Comparison of ENCODE assay signal across 9 cellular contexts in the genomic region with DNA sequence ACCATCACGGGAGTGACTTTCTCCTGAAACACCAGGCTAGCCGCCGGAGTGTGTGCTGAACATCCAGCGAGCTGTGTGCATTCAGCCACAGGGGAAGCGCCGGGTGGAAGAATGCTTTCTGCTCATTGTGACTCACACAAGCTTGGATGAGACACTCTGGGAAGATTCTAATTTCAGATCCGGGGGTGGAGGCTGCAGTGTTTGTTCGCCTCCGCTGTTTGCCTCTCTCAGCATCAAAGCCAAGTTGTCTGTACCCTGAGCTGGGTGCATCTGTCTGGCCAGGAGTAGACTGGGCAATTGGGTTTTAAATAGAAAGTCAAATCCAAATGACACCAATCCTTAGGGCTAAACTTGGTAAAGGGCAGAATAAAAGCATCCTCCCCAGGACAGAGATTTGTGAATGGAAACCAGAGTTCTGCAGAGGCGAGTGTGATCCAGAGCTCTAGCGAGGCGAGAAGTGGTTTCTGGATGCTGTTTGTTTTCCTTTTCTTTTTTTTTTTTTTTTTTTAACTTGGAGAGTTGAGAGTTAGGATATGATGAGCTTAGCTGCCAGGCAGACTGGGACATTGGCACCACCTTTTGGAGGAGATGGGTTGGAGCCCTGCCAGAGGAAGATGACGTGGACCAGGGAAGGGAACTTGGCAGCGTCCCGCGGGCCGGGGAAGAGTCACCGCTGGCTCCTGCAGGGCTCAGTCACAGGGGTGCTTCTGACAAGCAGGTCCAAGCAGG.
A peak's percentile ranks its signal among the peaks of the same experiment; 100 is the strongest.
DNase-seq lines count a peak whose midpoint lies in the region; ATAC-seq and TF ChIP-seq lines count a peak whose summit lies in the region.
"Had no signal": no experiment of that assay in that cellular context is flagged by ENCODE, and none has a peak within 500 bp of the region (broad histone marks: within the 10 kb centered on the region; RNA-seq: fewer than 3 reads in every experiment).

No MANE protein-coding gene starts in this region.

- 16% methylated on average over 18 of the region's 18 CpGs for WGBS in prostate gland

- POLR2A ChIA-PET in PC-3 (lab: Charles Lee; ENCODE audit: unreplicated experiment): interaction anchor here (0.6 kb wide), 1 partner anchor 309 kb away, joined by 11 read pairs; a partner anchor contains a TSS

- peak; percentile 89 for DNase-seq in EH (ENCODE audit: low read depth)
- DNase-seq in PC-3: peak; percentile 94
- DNase-seq in foreskin fibroblast: peak; percentile 77 to 80
- DNase-seq in prostate gland (ENCODE audit: low spot score): peak; percentile 34
- DNase-seq in activated naive CD4-positive, alpha-beta T cell treated with Interleukin-2 at 50 U/mL for 16 hours: no peak
- DNase-seq: stimulated activated CD4-positive, alpha-beta T cell treated with anti-CD3 and anti-CD28 coated beads, Interleukin-4, amount 100 ng/mL, for 4 hours had no signal

- TF ChIP-seq CTCF in PC-3 (conservative IDR thresholded peaks at IDR 0.05; ENCODE audit: low read depth, low read length) (no peak; the same call in 1 of the 2 replicates), foreskin fibroblast (IDR thresholded peaks at IDR 0.05; ENCODE audit: low read depth, low read length) (no peak), prostate gland (IDR thresholded peaks at IDR 0.05) (no peak)

- H3K4me1 ChIP-seq in PC-3 (ENCODE audit: insufficient read depth, low read length) (peaks cover 22% of the 10 kb centered on the region), prostate gland (replicated peaks) (no peaks in the 10 kb centered on the region)

- H3K79me2 ChIP-seq in PC-3 (ENCODE audit: low read length): no peaks in the 10 kb centered on the region

- no peak for TF ChIP-seq POLR2A in prostate gland (IDR thresholded peaks at IDR 0.05)

- BruUV-seq in PC-3 (replicated peaks; lab: Mats Ljungman, UMichigan): no TSS peak

- ATAC-seq in PC-3: peak; percentile 90
- ATAC-seq in GM19324 (IDR thresholded peaks at IDR 0.05; ENCODE audit: low FRiP score, unreplicated experiment): no peak
- ATAC-seq in HG03354 (IDR thresholded peaks at IDR 0.05; ENCODE audit: poor library complexity, severe bottlenecking, unreplicated experiment): no peak
- no peak for ATAC-seq in GM21786 (IDR thresholded peaks at IDR 0.05; ENCODE audit: unreplicated experiment)

- H3K27ac ChIP-seq in PC-3 (ENCODE audit: low read length): peak overlapping the region; percentile 99
- no peak overlapping the region for H3K27ac ChIP-seq in prostate gland

- no peak overlapping the region for H2AFZ ChIP-seq in PC-3 (ENCODE audit: low read length)

- peak overlapping the region; percentile 82 for H3K4me2 ChIP-seq in PC-3 (ENCODE audit: low read length)

- H3K27me3 ChIP-seq in PC-3 (ENCODE audit: low read length) (no peaks in the 10 kb centered on the region), prostate gland (replicated peaks; ENCODE audit: insufficient read depth) (peaks cover 2% of the 10 kb centered on the region)

- H4K20me1 ChIP-seq in PC-3 (ENCODE audit: low read length): no peaks in the 10 kb centered on the region

- H3K36me3 ChIP-seq in PC-3 (ENCODE audit: low read depth, low read length) (no peaks in the 10 kb centered on the region), prostate gland (no peaks in the 10 kb centered on the region)

- no peaks in the 10 kb centered on the region for H3K9me2 ChIP-seq in PC-3 (replicated peaks; ENCODE audit: low read length)

- CTCF ChIA-PET in PC-3 (lab: Charles Lee): interaction anchor here (0.6 kb wide), 8 partner anchors 40 to 295 kb away, joined by 3 to 8 read pairs (median 4); no protein-coding TSS in a partner anchor

- intact Hi-C loops in PC-3 (cut with micrococcal nuclease) (no loop called here), prostate gland (cut with DNase I) (no loop called here)

- H3F3A ChIP-seq in PC-3 (ENCODE audit: low read length, unreplicated experiment): no peaks in the 10 kb centered on the region

- H3K9me3 ChIP-seq in PC-3 (ENCODE audit: low read length) (no peaks in the 10 kb centered on the region), prostate gland (no peaks in the 10 kb centered on the region)

- H3K4me3 ChIP-seq in PC-3 (ENCODE audit: low read length) (peak overlapping the region; percentile 55), foreskin fibroblast (ENCODE audit: low read depth in 1 of 2, low read length in 2 of 2) (peak overlapping the region; percentile 24 to 47), prostate gland (no peak overlapping the region)

- H3K9ac ChIP-seq in PC-3 (ENCODE audit: low read length): peak overlapping the region; percentile 84

Comparison
In these comparisons a context has a peak if more than half of its experiments do, and no peak if none do; other contexts are left out.
1. H3K4me3 ChIP-seq: peak in PC-3 (single experiment) and foreskin fibroblast (2 of 2); none in prostate gland (0 of 2).